In genomic region chr6:169839493-169839892, GRCh38 we compare ENCODE assay signal across 20 cellular contexts.
DNase-seq lines count a peak whose midpoint lies in the region; ATAC-seq and TF ChIP-seq lines count a peak whose summit lies in the region.
"Had no signal": no experiment of that assay in that cellular context is flagged by ENCODE, and none has a peak within 500 bp of the region (broad histone marks: within the 10 kb centered on the region; RNA-seq: fewer than 3 reads in every experiment).

No MANE protein-coding gene starts in this region.

- H3K27ac ChIP-seq in BLaER1 (no peak overlapping the region), colonic mucosa (no peak overlapping the region), osteoblast (ENCODE audit: low read depth, low read length) (no peak overlapping the region)
- no peak overlapping the region for H3K27ac ChIP-seq in CD8-positive, alpha-beta T cell (ENCODE audit: low read depth, low read length)
- H3K27ac ChIP-seq: Peyer's patch had no signal

- H4K20me1 ChIP-seq in BLaER1, result no peaks in the 10 kb centered on the region
- no peaks in the 10 kb centered on the region for H4K20me1 ChIP-seq in osteoblast (ENCODE audit: insufficient read depth, low read length)

- no peak for ATAC-seq in activated CD8-positive, alpha-beta T cell treated with anti-CD3 and anti-CD28 coated beads, Interleukin-2, amount 10 ng/mL, durations not matched to agents 7 days and 5 days
- ATAC-seq in activated CD8-positive, alpha-beta T cell treated with anti-CD3 and anti-CD28 coated beads for 36 hours, result no peak
- no peak for ATAC-seq in CD8-positive, alpha-beta T cell

- H3K4me3 ChIP-seq in BLaER1 (no peak overlapping the region), colonic mucosa (no peak overlapping the region), osteoblast (ENCODE audit: insufficient read depth, low read length) (no peak overlapping the region)
- no peak overlapping the region for H3K4me3 ChIP-seq in CD8-positive, alpha-beta T cell (ENCODE audit: low read depth, low read length)
- H3K4me3 ChIP-seq: Peyer's patch had no signal

- TF ChIP-seq CTCF in activated CD8-positive, alpha-beta T cell treated with anti-CD3 and anti-CD28 coated beads for 36 hours (IDR thresholded peaks at IDR 0.05), result no peak
- TF ChIP-seq CTCF in colonic mucosa (IDR thresholded peaks at IDR 0.05) (no peak), osteoblast (IDR thresholded peaks at IDR 0.05; ENCODE audit: extremely low read depth, low read depth, low read length) (no peak)
- TF ChIP-seq CTCF in CD8-positive, alpha-beta T cell (IDR thresholded peaks at IDR 0.05), result no peak

- no peaks in the 10 kb centered on the region for H3K9me3 Mint-ChIP-seq in activated CD8-positive, alpha-beta T cell treated with anti-CD3 and anti-CD28 coated beads, Interleukin-2, amount 10 ng/mL, durations not matched to agents 7 days and 5 days (ENCODE audit: insufficient read depth)
- no peaks in the 10 kb centered on the region for H3K9me3 Mint-ChIP-seq in activated CD8-positive, alpha-beta T cell treated with anti-CD3 and anti-CD28 coated beads for 36 hours
- no peaks in the 10 kb centered on the region for H3K9me3 Mint-ChIP-seq in CD8-positive, alpha-beta T cell

- H3K9me3 ChIP-seq in BLaER1 (no peaks in the 10 kb centered on the region), colonic mucosa (no peaks in the 10 kb centered on the region), osteoblast (ENCODE audit: low read depth, low read length) (no peaks in the 10 kb centered on the region)
- no peaks in the 10 kb centered on the region for H3K9me3 ChIP-seq in CD8-positive, alpha-beta T cell (ENCODE audit: low read length)
- H3K9me3 ChIP-seq: Peyer's patch had no signal

- no peaks in the 10 kb centered on the region for H3K79me2 ChIP-seq in osteoblast (ENCODE audit: insufficient read depth, low read length)

- H3K4me1 Mint-ChIP-seq in activated CD8-positive, alpha-beta T cell treated with anti-CD3 and anti-CD28 coated beads, Interleukin-2, amount 10 ng/mL, durations not matched to agents 7 days and 5 days (ENCODE audit: low read depth), result peaks cover 1% of the 10 kb centered on the region
- no peaks in the 10 kb centered on the region for H3K4me1 Mint-ChIP-seq in activated CD8-positive, alpha-beta T cell treated with anti-CD3 and anti-CD28 coated beads for 36 hours (ENCODE audit: low read depth)
- H3K4me1 Mint-ChIP-seq in CD8-positive, alpha-beta T cell (ENCODE audit: low read depth), result no peaks in the 10 kb centered on the region
- H3K4me1 Mint-ChIP-seq: CD4-positive, alpha-beta memory T cell had no signal

- H3K27me3 ChIP-seq in BLaER1 (0 out of 2 replicates have a peak, but pooled peaks cover 11% of the 10 kb centered on the region), colonic mucosa (no peaks in the 10 kb centered on the region), osteoblast (ENCODE audit: insufficient read depth, low read length) (peaks cover 3% of the 10 kb centered on the region)
- H3K27me3 ChIP-seq in CD8-positive, alpha-beta T cell (ENCODE audit: insufficient read depth, low read length), result no peaks in the 10 kb centered on the region
- H3K27me3 ChIP-seq: Peyer's patch had no signal

- H3K27ac Mint-ChIP-seq in activated CD8-positive, alpha-beta T cell treated with anti-CD3 and anti-CD28 coated beads, Interleukin-2, amount 10 ng/mL, durations not matched to agents 7 days and 5 days, result no peak overlapping the region
- no peak overlapping the region for H3K27ac Mint-ChIP-seq in activated CD8-positive, alpha-beta T cell treated with anti-CD3 and anti-CD28 coated beads for 36 hours
- no peak overlapping the region for H3K27ac Mint-ChIP-seq in CD8-positive, alpha-beta T cell
- H3K27ac Mint-ChIP-seq: B cell had no signal

- peak; percentile 17 for DNase-seq in activated CD8-positive, alpha-beta T cell treated with anti-CD3 and anti-CD28 coated beads, Interleukin-2, amount 10 ng/mL, durations not matched to agents 7 days and 5 days
- DNase-seq in activated CD8-positive, alpha-beta T cell treated with anti-CD3 and anti-CD28 coated beads for 36 hours, result no peak
- peak; percentile 5 for DNase-seq in colonic mucosa
- DNase-seq in osteoblast (ENCODE audit: insufficient read length, low spot score, missing footprints), result peak; percentile 11
- no peak for DNase-seq in activated effector memory CD4-positive, alpha-beta T cell treated with Interleukin-2 at 50 U/mL for 16 hours
- DNase-seq in CD8-positive, alpha-beta T cell, result no peak
- DNase-seq in NCI-H2171 treated with DMSO at 0.1 percent for 48 hours (lab: John Stamatoyannopoulos, UW), result no peak
- DNase-seq: Calu3; CD4-positive, alpha-beta memory T cell; DMS79; Kasumi-1; MM.1S; NCI-H1092 treated with DMSO at 0.1 percent for 48 hours; NCI-H2081; NCI-H446 treated with DMSO at 0.1 percent for 48 hours; NCI-H748 treated with DMSO at 0.1 percent for 48 hours; NK-92 treated with Interleukin-12 subunit alpha and Interleukin-12 subunit beta, amount 100 ng/mL, for 24 hours had no signal

- CTCF ChIA-PET in activated CD8-positive, alpha-beta T cell treated with anti-CD3 and anti-CD28 coated beads, Interleukin-2, amount 10 ng/mL, durations not matched to agents 7 days and 5 days (lab: Charles Lee), result no interaction called here
- CTCF ChIA-PET in activated CD8-positive, alpha-beta T cell treated with anti-CD3 and anti-CD28 coated beads for 36 hours (lab: Charles Lee), result interaction anchor here (1.1 kb wide), 1 partner anchor 38 kb away, joined by 3 read pairs; no protein-coding TSS in a partner anchor
- CTCF ChIA-PET in CD8-positive, alpha-beta T cell (lab: Charles Lee), result no interaction called here

- H2AFZ ChIP-seq in osteoblast (ENCODE audit: low read length), result no peak overlapping the region

- H3K4me1 ChIP-seq in BLaER1, result peaks cover 48% of the 10 kb centered on the region
- H3K4me1 ChIP-seq in colonic mucosa, result no peaks in the 10 kb centered on the region
- no peaks in the 10 kb centered on the region for H3K4me1 ChIP-seq in osteoblast (ENCODE audit: insufficient read depth, low read length)
- no peaks in the 10 kb centered on the region for H3K4me1 ChIP-seq in CD8-positive, alpha-beta T cell (ENCODE audit: insufficient read depth, low read length)
- H3K4me1 ChIP-seq: Peyer's patch had no signal

- H3K9ac ChIP-seq in BLaER1 (no peak overlapping the region), colonic mucosa (ENCODE audit: low read depth in 2 of 2, low read length in 2 of 2) (no peak overlapping the region)

- intact Hi-C loops in activated CD8-positive, alpha-beta T cell treated with anti-CD3 and anti-CD28 coated beads for 36 hours (cut with micrococcal nuclease), result loop anchor here (10.0 kb wide), 1 partner anchor 685 kb away; no protein-coding TSS in a partner anchor
- intact Hi-C loops in colonic mucosa (cut with DNase I), result no loop called here
- intact Hi-C loops in CD8-positive, alpha-beta T cell (cut with DNase I, micrococcal nuclease), result loop anchor here in 1 of 2 experiments (10.0 kb wide), 1 partner anchor 155 kb away; no protein-coding TSS in a partner anchor

- no peaks in the 10 kb centered on the region for H3K36me3 Mint-ChIP-seq in activated CD8-positive, alpha-beta T cell treated with anti-CD3 and anti-CD28 coated beads, Interleukin-2, amount 10 ng/mL, durations not matched to agents 7 days and 5 days (ENCODE audit: low read depth)
- no peaks in the 10 kb centered on the region for H3K36me3 Mint-ChIP-seq in activated CD8-positive, alpha-beta T cell treated with anti-CD3 and anti-CD28 coated beads for 36 hours (ENCODE audit: low read depth)
- H3K36me3 Mint-ChIP-seq in CD8-positive, alpha-beta T cell, result no peaks in the 10 kb centered on the region
- H3K36me3 Mint-ChIP-seq: CD4-positive, alpha-beta memory T cell had no signal

- POLR2A ChIA-PET in activated CD8-positive, alpha-beta T cell treated with anti-CD3 and anti-CD28 coated beads, Interleukin-2, amount 10 ng/mL, durations not matched to agents 7 days and 5 days (lab: Charles Lee), result no interaction called here
- POLR2A ChIA-PET in activated CD8-positive, alpha-beta T cell treated with anti-CD3 and anti-CD28 coated beads for 36 hours (lab: Charles Lee), result no interaction called here
- POLR2A ChIA-PET in CD8-positive, alpha-beta T cell (lab: Charles Lee), result no interaction called here

- peaks cover 41% of the 10 kb centered on the region for H3K27me3 Mint-ChIP-seq in activated CD8-positive, alpha-beta T cell treated with anti-CD3 and anti-CD28 coated beads, Interleukin-2, amount 10 ng/mL, durations not matched to agents 7 days and 5 days (ENCODE audit: low read depth)
- peaks cover 5% of the 10 kb centered on the region for H3K27me3 Mint-ChIP-seq in activated CD8-positive, alpha-beta T cell treated with anti-CD3 and anti-CD28 coated beads for 36 hours
- peaks cover 10% of the 10 kb centered on the region for H3K27me3 Mint-ChIP-seq in CD8-positive, alpha-beta T cell (ENCODE audit: low read depth)

- no peaks in the 10 kb centered on the region for H3K36me3 ChIP-seq in BLaER1
- H3K36me3 ChIP-seq in colonic mucosa, result no peaks in the 10 kb centered on the region
- H3K36me3 ChIP-seq in osteoblast (ENCODE audit: insufficient read depth, low read length), result no peaks in the 10 kb centered on the region
- H3K36me3 ChIP-seq in CD8-positive, alpha-beta T cell (ENCODE audit: insufficient read depth, low read length), result no peaks in the 10 kb centered on the region
- H3K36me3 ChIP-seq: Peyer's patch had no signal

- H3K4me2 ChIP-seq in BLaER1, result peak overlapping the region; percentile 69; the same call in 1 of the 2 replicates
- no peak overlapping the region for H3K4me2 ChIP-seq in osteoblast (ENCODE audit: insufficient read depth, low read length)

- no peak overlapping the region for H3K4me3 Mint-ChIP-seq in activated CD8-positive, alpha-beta T cell treated with anti-CD3 and anti-CD28 coated beads, Interleukin-2, amount 10 ng/mL, durations not matched to agents 7 days and 5 days
- no peak overlapping the region for H3K4me3 Mint-ChIP-seq in activated CD8-positive, alpha-beta T cell treated with anti-CD3 and anti-CD28 coated beads for 36 hours
- H3K4me3 Mint-ChIP-seq in CD8-positive, alpha-beta T cell, result no peak overlapping the region
- H3K4me3 Mint-ChIP-seq: B cell; CD4-positive, alpha-beta memory T cell had no signal

Comparison
In these comparisons a context has a peak if more than half of its experiments do, and no peak if none do; other contexts are left out.
1. DNase-seq: peak in activated CD8-positive, alpha-beta T cell treated with anti-CD3 and anti-CD28 coated beads, Interleukin-2, amount 10 ng/mL, durations not matched to agents 7 days and 5 days (single experiment), colonic mucosa (single experiment) and osteoblast (single experiment); none in activated CD8-positive, alpha-beta T cell treated with anti-CD3 and anti-CD28 coated beads for 36 hours (single experiment), activated effector memory CD4-positive, alpha-beta T cell treated with Interleukin-2 at 50 U/mL for 16 hours (single experiment), CD8-positive, alpha-beta T cell (0 of 7) and NCI-H2171 treated with DMSO at 0.1 percent for 48 hours (single experiment).